In genomic region chr5:77030097-77031071, GRCh38 we compare ENCODE assay signal across 8 cellular contexts. TPM values are rescaled to one million over a fixed set of nuclear protein-coding genes. Genes with fewer than 3 reads are reported as not detected.
A peak's percentile ranks its signal among the peaks of the same experiment; 100 is the strongest.
DNase-seq lines count a peak whose midpoint lies in the region; ATAC-seq, FAIRE-seq and TF ChIP-seq lines count a peak whose summit lies in the region.

Gene AGGF1, plus strand, starts transcription at chr5:77030404. Its CDS starts 363 bp downstream, at chr5:77030767.

- H3K27ac Mint-ChIP-seq in activated CD4-positive, alpha-beta memory T cell treated with anti-CD3 and anti-CD28 coated beads for 36 hours = peak within 1 kb of the TSS; percentile 78

- H3K36me3 Mint-ChIP-seq in activated CD4-positive, alpha-beta memory T cell treated with anti-CD3 and anti-CD28 coated beads for 36 hours = peaks cover 22% of the 10 kb centered on the region

- H3K9me3 ChIP-seq in HepG2 (ENCODE audit: low read length) = peaks cover 13% of the 10 kb centered on the region; the same call in 1 of the 2 replicates

- TSS peak; percentile 76 for BruUV-seq in HepG2 (replicated peaks; lab: Mats Ljungman, UMichigan)

- under 1% methylated on average over 32 of the region's 82 CpGs for WGBS in HepG2 (ENCODE audit: low lambda C conversion rate)

- peaks cover 21% of the 10 kb centered on the region for H3K9me3 Mint-ChIP-seq in activated CD4-positive, alpha-beta memory T cell treated with anti-CD3 and anti-CD28 coated beads for 36 hours

- DNase-seq in NCI-H774 (lab: John Stamatoyannopoulos, UW) (peak; percentile 91), dermis microvascular lymphatic vessel endothelial cell (ENCODE audit: low read depth in 2 of 2) (peak; percentile 64 to 94), HepG2 (ENCODE audit: low spot score) (peak; percentile 90)
- peak; percentile 96 for DNase-seq in activated CD4-positive, alpha-beta memory T cell treated with anti-CD3 and anti-CD28 coated beads for 36 hours
- DNase-seq in stimulated activated CD4-positive, alpha-beta T cell treated with anti-CD3 and anti-CD28 coated beads, Interleukin-4, amount 100 ng/mL, for 1 hour = peak; percentile 91

- no peaks in the 10 kb centered on the region; a peak in 1 of 5 replicates for H3K27me3 ChIP-seq in HepG2 (ENCODE audit: control insufficient read depth in 1 of 2, insufficient read depth in 2 of 2, low read length in 2 of 2)

- in situ Hi-C loops in HepG2 (cut with HindIII; ENCODE audit: extremely low pct_ligation_motif_present, low pct_unique_long_range_greater_than_20kb) = no loop called here

- H4K20me1 ChIP-seq in HepG2 (ENCODE audit: insufficient read depth, low read length) = no peaks in the 10 kb centered on the region; the same call in 1 of the 2 replicates

- no peaks in the 10 kb centered on the region for H3K27me3 Mint-ChIP-seq in activated CD4-positive, alpha-beta memory T cell treated with anti-CD3 and anti-CD28 coated beads for 36 hours

- H3K4me3 Mint-ChIP-seq in activated CD4-positive, alpha-beta memory T cell treated with anti-CD3 and anti-CD28 coated beads for 36 hours = peak within 1 kb of the TSS; percentile 88

- H3K4me1 Mint-ChIP-seq in activated CD4-positive, alpha-beta memory T cell treated with anti-CD3 and anti-CD28 coated beads for 36 hours (ENCODE audit: low read depth) = peaks cover 32% of the 10 kb centered on the region

- H3K4me3 ChIP-seq in HepG2 (replicated peaks in 1 of 3; ENCODE audit: insufficient read depth in 1 of 3, low read depth in 2 of 3, low read length in 3 of 3) = peak within 1 kb of the TSS; percentile 77 to 97 (median 88)

- intact Hi-C loops in activated CD4-positive, alpha-beta memory T cell treated with anti-CD3 and anti-CD28 coated beads for 36 hours (cut with micrococcal nuclease) = loop anchor here (2.0 to 10.0 kb wide), 3 partner anchors 56 to 1264 kb away; partner anchors contain the start of genes AP3B1 and ZBED3
- intact Hi-C loops in HepG2 (cut with micrococcal nuclease; ENCODE audit: unreplicated experiment) = no loop called here

- no peaks in the 10 kb centered on the region; a peak in 1 of 5 replicates for H3K36me3 ChIP-seq in HepG2 (replicated peaks in 1 of 2; ENCODE audit: control insufficient read depth in 1 of 2, insufficient read depth in 2 of 2, low read length in 2 of 2)

- H3K27ac ChIP-seq in C4-2B (peak within 1 kb of the TSS; percentile 96), HepG2 (ENCODE audit: extremely low read length, insufficient read depth, low read length) (peak within 1 kb of the TSS; percentile 94)

- FAIRE-seq in HepG2 (lab: Jason Lieb, UNC) = peak; percentile 77

- H3K79me2 ChIP-seq in HepG2 (ENCODE audit: insufficient read depth, low read length) = peaks cover 16% of the 10 kb centered on the region

- peak; percentile 98 for ATAC-seq in GM19395 (IDR thresholded peaks at IDR 0.05; ENCODE audit: unreplicated experiment)
- peak; percentile 98 for ATAC-seq in HG03565 (IDR thresholded peaks at IDR 0.05; ENCODE audit: unreplicated experiment)
- peak; percentile 99 for ATAC-seq in HepG2

- no peak for TF ChIP-seq CTCF in C4-2B (conservative IDR thresholded peaks at IDR 0.05)
- peak; percentile 8; the same call in 1 of the 2 replicates for TF ChIP-seq CTCF in HepG2 (CRISPR knock-in tag; IDR thresholded peaks at IDR 0.05)

- no peak for TF ChIP-seq RAD21 in HepG2 (CRISPR knock-in tag; IDR thresholded peaks at IDR 0.05)

- peak; percentile 86 to 88 for TF ChIP-seq POLR2A in HepG2 (IDR thresholded peaks at IDR 0.05; ENCODE audit: insufficient read depth in 1 of 2, low read depth in 2 of 2, low read length in 2 of 2)

- H3K4me1 ChIP-seq in HepG2 (ENCODE audit: insufficient read depth, low read length) = peaks cover 31% of the 10 kb centered on the region

- POLR2A ChIA-PET in activated CD4-positive, alpha-beta memory T cell treated with anti-CD3 and anti-CD28 coated beads for 36 hours (lab: Charles Lee) = interaction anchor here (0.5 to 1.7 kb wide), 10 partner anchors 14 to 495 kb away, joined by 3 to 5 read pairs (median 4); partner anchors contain the start of gene ZBED3
- POLR2A ChIA-PET in HepG2 (lab: Yijun Ruan, JAX) = interaction anchor here (0.8 to 2.0 kb wide), 5 partner anchors 51 to 493 kb away, joined by 3 to 19 read pairs (median 3); partner anchors contain the start of gene ZBED3

- peak within 1 kb of the TSS; percentile 96 for H3K9ac ChIP-seq in HepG2 (ENCODE audit: insufficient read depth, low read depth, low read length)

- CTCF ChIA-PET in activated CD4-positive, alpha-beta memory T cell treated with anti-CD3 and anti-CD28 coated beads for 36 hours (lab: Charles Lee) = interaction anchor here (1.3 to 2.3 kb wide), 4 partner anchors 47 to 462 kb away, joined by 4 to 22 read pairs (median 9); partner anchors contain the start of genes S100Z and WDR41
- CTCF ChIA-PET in HepG2 (lab: Yijun Ruan, JAX; ENCODE audit: low intra/inter-chr PET ratio, low total read pairs) = no interaction called here

- TF ChIP-seq EP300 in HepG2 (IDR thresholded peaks at IDR 0.05; ENCODE audit: low read depth in 2 of 2, low read length in 2 of 2) (no peak), HepG2 (CRISPR knock-in tag; IDR thresholded peaks at IDR 0.05; ENCODE audit: borderline replicate concordance) (0 out of 2 replicates have a peak, but pooled peaks have one; percentile 4)

- H2AFZ ChIP-seq in HepG2 (ENCODE audit: low read length) = peak within 1 kb of the TSS; percentile 71

- H3K4me2 ChIP-seq in HepG2 (ENCODE audit: low read depth, low read length) = peak within 1 kb of the TSS; percentile 75

TF ChIP-seq in HepG2, 621 proteins besides CTCF, POLR2A, EP300 and RAD21 (continues in another document):
- TF ChIP-seq AFF4 (CRISPR knock-in tag; IDR thresholded peaks at IDR 0.05) (no peak), ZNF746 (CRISPR knock-in tag; IDR thresholded peaks at IDR 0.05) (0 out of 2 replicates have a peak, but pooled peaks have one; percentile 18), ZBTB2 (CRISPR knock-in tag; IDR thresholded peaks at IDR 0.05; ENCODE audit: low read depth) (peak; percentile 65; the same call in 1 of the 2 replicates)

RNA-seq across cellular contexts. Expression of gene AGGF1, which starts in this region (rescaled TPM):
- total RNA-seq in activated CD4-positive, alpha-beta memory T cell treated with anti-CD3 and anti-CD28 coated beads for 36 hours = 10 to 100 TPM; 26.5 to 27.6 TPM
- total RNA-seq in dermis microvascular lymphatic vessel endothelial cell (13.6 and 19.0 TPM in 2 replicates), HepG2 (2016; rRNA removed; fragmentation: Illumina TruSeq; extraction: Trizol) (15.5 and 20.2 TPM in 2 replicates)
- total RNA-seq in HepG2 (2016; cell fraction: cytosol; rRNA removed; fragmentation: Illumina TruSeq; extraction: Trizol; ENCODE audit: low read depth) = 1.0 and 1.4 TPM in 2 replicates
- total RNA-seq in HepG2 (2016; cell fraction: insoluble cytoplasmic fraction; rRNA removed; fragmentation: Illumina TruSeq; extraction: Trizol) = 16.1 and 23.0 TPM in 2 replicates
- total RNA-seq in HepG2 (2016; cell fraction: membrane; rRNA removed; fragmentation: Illumina TruSeq; extraction: Trizol) = 7.4 TPM in 2 replicates
- total RNA-seq in HepG2 (2016; cell fraction: nucleus; rRNA removed; fragmentation: Illumina TruSeq; extraction: Trizol) = 13.2 and 13.5 TPM in 2 replicates
- 10.7 and 12.9 TPM in 2 replicates for polyA plus RNA-seq in HepG2 (2011; rRNA removed)
- polyA plus RNA-seq in HepG2 (2011; cell fraction: cytosol; rRNA removed) = 3.9 and 6.7 TPM in 2 replicates
- 7.2 and 8.0 TPM in 2 replicates for polyA plus RNA-seq in HepG2 (2011; cell fraction: nucleus; rRNA removed)
- 8.7 and 11.1 TPM in 2 replicates for polyA plus RNA-seq in HepG2 (2012)
- polyA plus RNA-seq in HepG2 (2016; cell fraction: cytosol; fragmentation: Illumina TruSeq; extraction: Trizol; ENCODE audit: low read depth) = 0.70 and 0.80 TPM in 2 replicates
- 19.1 and 20.5 TPM in 2 replicates for polyA plus RNA-seq in HepG2 (2016; cell fraction: insoluble cytoplasmic fraction; fragmentation: Illumina TruSeq; extraction: Trizol; ENCODE audit: low read depth)
- polyA plus RNA-seq in HepG2 (2016; cell fraction: membrane; fragmentation: Illumina TruSeq; extraction: Trizol; ENCODE audit: low read depth) = 3.2 TPM in 2 replicates
- 15.3 and 16.1 TPM in 2 replicates for polyA plus RNA-seq in HepG2 (2016; cell fraction: nucleus; fragmentation: Illumina TruSeq; extraction: Trizol; ENCODE audit: insufficient read depth, low read depth)
- 10.6 and 10.9 TPM in 2 replicates for polyA minus RNA-seq in HepG2 (2011; rRNA and poly(A)+ RNA removed; ENCODE audit: low replicate concordance)
- 7.3 and 8.7 TPM in 2 replicates for polyA minus RNA-seq in HepG2 (2011; cell fraction: cytosol; rRNA and poly(A)+ RNA removed)
- 15.2 and 18.8 TPM in 2 replicates for polyA minus RNA-seq in HepG2 (2011; cell fraction: nucleus; rRNA and poly(A)+ RNA removed)

Comparison
In these comparisons a context has a peak if more than half of its experiments do, and no peak if none do; other contexts are left out.
1. Peak in every context shown above with its lines: DNase-seq, ATAC-seq, H3K4me3 ChIP-seq and H3K27ac ChIP-seq.